Comparison of ENCODE assay signal across 7 cellular contexts in genomic region chr9:66695561-66696240, GRCh38.
DNase-seq lines count a peak whose midpoint lies in the region; ATAC-seq and TF ChIP-seq lines count a peak whose summit lies in the region.
"Not testable (repeated sequence)": the region's sequence is repeated elsewhere in the genome, so short reads cannot be mapped to it uniquely, and the experiment has no call there.

No MANE protein-coding gene starts in this region.

- not testable (repeated sequence) for DNase-seq in activated CD8-positive, alpha-beta T cell treated with anti-CD3 and anti-CD28 coated beads for 36 hours; memory B cell (ENCODE audit: low spot score in 2 of 2)

- peak; percentile 86 for ATAC-seq in GM18873 (IDR thresholded peaks at IDR 0.05; ENCODE audit: low FRiP score, unreplicated experiment)
- peak; percentile 72 for ATAC-seq in GM19463 (IDR thresholded peaks at IDR 0.05; ENCODE audit: unreplicated experiment)
- peak; percentile 71 for ATAC-seq in GM21825 (IDR thresholded peaks at IDR 0.05; ENCODE audit: unreplicated experiment)
- peak; percentile 72 for ATAC-seq in HG02884 (IDR thresholded peaks at IDR 0.05; ENCODE audit: unreplicated experiment)
- ATAC-seq in HG03432 (IDR thresholded peaks at IDR 0.05; ENCODE audit: unreplicated experiment) = peak; percentile 82
- peak; percentile 70 for ATAC-seq in activated CD8-positive, alpha-beta T cell treated with anti-CD3 and anti-CD28 coated beads for 36 hours
- peak; percentile 90 for ATAC-seq in memory B cell (ENCODE audit: low read depth)

- not testable (repeated sequence) for H3K27me3 Mint-ChIP-seq in activated CD8-positive, alpha-beta T cell treated with anti-CD3 and anti-CD28 coated beads for 36 hours; memory B cell

- not testable (repeated sequence) for H3K4me1 Mint-ChIP-seq in activated CD8-positive, alpha-beta T cell treated with anti-CD3 and anti-CD28 coated beads for 36 hours (ENCODE audit: low read depth); memory B cell

- POLR2A ChIA-PET in activated CD8-positive, alpha-beta T cell treated with anti-CD3 and anti-CD28 coated beads for 36 hours (lab: Charles Lee) = not testable (repeated sequence)

- not testable (repeated sequence) for H3K36me3 Mint-ChIP-seq in activated CD8-positive, alpha-beta T cell treated with anti-CD3 and anti-CD28 coated beads for 36 hours (ENCODE audit: low read depth); memory B cell

- TF ChIP-seq CTCF in activated CD8-positive, alpha-beta T cell treated with anti-CD3 and anti-CD28 coated beads for 36 hours (IDR thresholded peaks at IDR 0.05) = not testable (repeated sequence)

- intact Hi-C loops in activated CD8-positive, alpha-beta T cell treated with anti-CD3 and anti-CD28 coated beads for 36 hours (cut with micrococcal nuclease) = not testable (repeated sequence)

- not testable (repeated sequence) for H3K4me3 Mint-ChIP-seq in activated CD8-positive, alpha-beta T cell treated with anti-CD3 and anti-CD28 coated beads for 36 hours; memory B cell

- CTCF ChIA-PET in activated CD8-positive, alpha-beta T cell treated with anti-CD3 and anti-CD28 coated beads for 36 hours (lab: Charles Lee) = not testable (repeated sequence)

- not testable (repeated sequence) for H3K9me3 Mint-ChIP-seq in activated CD8-positive, alpha-beta T cell treated with anti-CD3 and anti-CD28 coated beads for 36 hours; memory B cell

- H3K27ac Mint-ChIP-seq in activated CD8-positive, alpha-beta T cell treated with anti-CD3 and anti-CD28 coated beads for 36 hours; memory B cell: not testable (repeated sequence)
